8 cellular contexts compared by ENCODE assay signal in genomic region chr16:78503501-78504110, GRCh38.
DNase-seq lines count a peak whose midpoint lies in the region; ATAC-seq and TF ChIP-seq lines count a peak whose summit lies in the region.

No MANE protein-coding gene starts in this region.

- H3K4me1 Mint-ChIP-seq in WTC11 (peaks cover 11% of the 10 kb centered on the region), endothelial cell (ENCODE audit: unreplicated experiment) (peaks cover 18% of the 10 kb centered on the region), nephron progenitor cell (peaks cover 87% of the 10 kb centered on the region)

- CTCF ChIA-PET in WTC11 (lab: Charles Lee): interaction anchor here (1.1 kb wide), 1 partner anchor 27 kb away, joined by 3 read pairs; no protein-coding TSS in a partner anchor

- ATAC-seq in Right ventricle myocardium superior (ENCODE audit: poor library complexity) (peak; percentile 40), left ventricle myocardium superior (no peak), WTC11 (no peak; the same call in 1 of the 2 replicates), HG03159 (IDR thresholded peaks at IDR 0.05; ENCODE audit: unreplicated experiment) (no peak)

- H3K4me3 Mint-ChIP-seq in WTC11: no peak overlapping the region
- no peak overlapping the region for H3K4me3 Mint-ChIP-seq in endothelial cell (ENCODE audit: unreplicated experiment)
- no peak overlapping the region for H3K4me3 Mint-ChIP-seq in nephron progenitor cell

- intact Hi-C loops in Right ventricle myocardium superior (cut with DNase I) (loop anchor here (5.0 kb wide), 2 partner anchors 269 to 1099 kb away; partner anchors contain the start of gene MAF), left ventricle myocardium superior (cut with micrococcal nuclease) (loop anchor here (5.0 kb wide), 2 partner anchors 269 to 1099 kb away; partner anchors contain the start of gene MAF)

- DNase-seq in Right ventricle myocardium superior (no peak), left ventricle myocardium superior (no peak), NCI-H1092 (lab: John Stamatoyannopoulos, UW) (peak; percentile 49), WTC11 (ENCODE audit: low spot score) (peak; percentile 36), endothelial cell (ENCODE audit: low spot score) (peak; percentile 58), nephron progenitor cell (peak; percentile 45), occipital lobe (lab: John Stamatoyannopoulos, UW) (no peak)

- peak; percentile 87 for TF ChIP-seq CTCF in WTC11 (IDR thresholded peaks at IDR 0.05)
- TF ChIP-seq CTCF in endothelial cell (IDR thresholded peaks at IDR 0.05; ENCODE audit: unreplicated experiment): peak; percentile 98
- TF ChIP-seq CTCF in nephron progenitor cell (IDR thresholded peaks at IDR 0.05): peak; percentile 88

- H3K27me3 Mint-ChIP-seq in WTC11 (ENCODE audit: low read depth) (no peaks in the 10 kb centered on the region), endothelial cell (ENCODE audit: unreplicated experiment) (peaks cover 2% of the 10 kb centered on the region), nephron progenitor cell (ENCODE audit: low read depth, poor library complexity) (no peaks in the 10 kb centered on the region)

- H3K9me3 Mint-ChIP-seq in WTC11: no peaks in the 10 kb centered on the region
- no peaks in the 10 kb centered on the region for H3K9me3 Mint-ChIP-seq in endothelial cell (ENCODE audit: unreplicated experiment)
- H3K9me3 Mint-ChIP-seq in nephron progenitor cell: peaks cover 4% of the 10 kb centered on the region

- POLR2A ChIA-PET in WTC11 (lab: Charles Lee): no interaction called here

- H3K27ac Mint-ChIP-seq in WTC11: no peak overlapping the region
- no peak overlapping the region for H3K27ac Mint-ChIP-seq in endothelial cell (ENCODE audit: unreplicated experiment)
- H3K27ac Mint-ChIP-seq in nephron progenitor cell: no peak overlapping the region

- H3K36me3 Mint-ChIP-seq in WTC11 (no peaks in the 10 kb centered on the region), endothelial cell (ENCODE audit: low read depth, unreplicated experiment) (no peaks in the 10 kb centered on the region), nephron progenitor cell (ENCODE audit: low read depth) (no peaks in the 10 kb centered on the region)

TF ChIP-seq in WTC11, 78 proteins besides CTCF, POLR2A, EP300 and RAD21 (continues in another document):
- TF ChIP-seq PRDM15 (CRISPR knock-in tag; IDR thresholded peaks at IDR 0.05) (no peak), HMGXB4 (CRISPR knock-in tag; IDR thresholded peaks at IDR 0.05) (no peak), OVOL2 (CRISPR knock-in tag; IDR thresholded peaks at IDR 0.05; ENCODE audit: borderline replicate concordance) (no peak), ARID4B (CRISPR knock-in tag; IDR thresholded peaks at IDR 0.05; ENCODE audit: borderline replicate concordance) (no peak), ZBTB21 (CRISPR knock-in tag; IDR thresholded peaks at IDR 0.05; ENCODE audit: borderline replicate concordance) (no peak), ZNF121 (CRISPR knock-in tag; IDR thresholded peaks at IDR 0.05) (no peak), FOXJ3 (CRISPR knock-in tag; IDR thresholded peaks at IDR 0.05; ENCODE audit: borderline replicate concordance) (no peak), ESRRA (CRISPR knock-in tag; IDR thresholded peaks at IDR 0.05; ENCODE audit: borderline replicate concordance) (no peak), NFATC4 (CRISPR knock-in tag; IDR thresholded peaks at IDR 0.05) (no peak), SOX15 (CRISPR knock-in tag; IDR thresholded peaks at IDR 0.05) (no peak), SP1 (CRISPR knock-in tag; conservative IDR thresholded peaks at IDR 0.05) (no peak), AR (CRISPR knock-in tag; IDR thresholded peaks at IDR 0.05) (no peak), ZNF219 (CRISPR knock-in tag; IDR thresholded peaks at IDR 0.05; ENCODE audit: borderline replicate concordance) (no peak)

Comparison
In these comparisons a context has a peak if more than half of its experiments do, and no peak if none do; other contexts are left out.
1. DNase-seq: peak in NCI-H1092 (single experiment), WTC11 (single experiment), endothelial cell (single experiment) and nephron progenitor cell (single experiment); none in Right ventricle myocardium superior (single experiment), left ventricle myocardium superior (single experiment) and occipital lobe (single experiment).
2. Peak in every context shown above with its lines, with median percentiles within 50 percentile points of each other: CTCF ChIP-seq.